ENCODE assay signal across 8 cellular contexts in the genomic region with DNA sequence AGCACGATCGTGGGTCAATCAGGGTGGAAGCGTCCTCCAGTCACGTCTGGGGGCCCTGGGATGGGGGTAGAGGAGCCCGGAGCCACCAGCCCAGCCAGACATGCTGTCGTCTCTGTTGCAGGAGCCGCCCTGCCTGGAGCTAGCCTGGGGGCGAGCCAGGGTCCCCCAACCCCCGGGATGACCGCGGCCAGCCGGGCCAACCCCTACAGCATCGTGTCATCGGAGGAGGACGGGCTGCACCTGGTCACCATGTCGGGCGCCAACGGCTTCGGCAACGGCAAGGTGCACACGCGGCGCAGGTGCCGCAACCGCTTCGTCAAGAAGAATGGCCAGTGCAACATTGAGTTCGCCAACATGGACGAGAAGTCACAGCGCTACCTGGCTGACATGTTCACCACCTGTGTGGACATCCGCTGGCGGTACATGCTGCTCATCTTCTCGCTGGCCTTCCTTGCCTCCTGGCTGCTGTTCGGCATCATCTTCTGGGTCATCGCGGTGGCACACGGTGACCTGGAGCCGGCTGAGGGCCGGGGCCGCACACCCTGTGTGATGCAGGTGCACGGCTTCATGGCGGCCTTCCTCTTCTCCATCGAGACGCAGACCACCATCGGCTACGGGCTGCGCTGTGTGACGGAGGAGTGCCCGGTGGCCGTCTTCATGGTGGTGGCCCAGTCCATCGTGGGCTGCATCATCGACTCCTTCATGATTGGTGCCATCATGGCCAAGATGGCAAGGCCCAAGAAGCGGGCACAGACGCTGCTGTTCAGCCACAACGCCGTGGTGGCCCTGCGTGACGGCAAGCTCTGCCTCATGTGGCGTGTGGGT. TPM values are rescaled to one million over a fixed set of nuclear protein-coding genes. Genes with fewer than 3 reads are reported as not detected.
A peak's percentile ranks its signal among the peaks of the same experiment; 100 is the strongest.
DNase-seq lines count a peak whose midpoint lies in the region; ATAC-seq, FAIRE-seq and TF ChIP-seq lines count a peak whose summit lies in the region.
"Not testable (repeated sequence)": the region's sequence is repeated elsewhere in the genome, so short reads cannot be mapped to it uniquely, and the experiment has no call there.
"Had no signal": no experiment of that assay in that cellular context is flagged by ENCODE, and none has a peak within 500 bp of the region (broad histone marks: within the 10 kb centered on the region; RNA-seq: fewer than 3 reads in every experiment).

No MANE protein-coding gene starts in this region.

- H3K27me3 Mint-ChIP-seq in WTC11 (ENCODE audit: low read depth); activated naive CD8-positive, alpha-beta T cell treated with anti-CD3 and anti-CD28 coated beads, Interleukin-2, amount 10 ng/mL, durations not matched to agents 7 days and 5 days: not testable (repeated sequence)

- not testable (repeated sequence) for H3K27ac Mint-ChIP-seq in WTC11; activated naive CD8-positive, alpha-beta T cell treated with anti-CD3 and anti-CD28 coated beads, Interleukin-2, amount 10 ng/mL, durations not matched to agents 7 days and 5 days

- not testable (repeated sequence) for H3K27me3 ChIP-seq in hepatocyte

- H3K9me3 Mint-ChIP-seq in WTC11; activated naive CD8-positive, alpha-beta T cell treated with anti-CD3 and anti-CD28 coated beads, Interleukin-2, amount 10 ng/mL, durations not matched to agents 7 days and 5 days: not testable (repeated sequence)

- H3K27ac ChIP-seq in hepatocyte, result not testable (repeated sequence)

- DNase-seq in WTC11 (ENCODE audit: low spot score) (peak; percentile 8), cardiac septum (ENCODE audit: low spot score) (peak; percentile 1), hepatocyte (ENCODE audit: low spot score) (peak; percentile 3), mucosa of descending colon (peak in 2 of 3 donors; percentile 21 to 46), posterior vena cava (ENCODE audit: low spot score) (peak; percentile 78)
- peak; percentile 19 for DNase-seq in activated naive CD8-positive, alpha-beta T cell treated with anti-CD3 and anti-CD28 coated beads, Interleukin-2, amount 10 ng/mL, durations not matched to agents 7 days and 5 days
- not testable (repeated sequence) for DNase-seq in urothelium cell line (ENCODE audit: low spot score)

- not testable (repeated sequence) for H3K9me3 ChIP-seq in hepatocyte (ENCODE audit: low read depth); mucosa of descending colon

- H2AFZ ChIP-seq in hepatocyte, result not testable (repeated sequence)

- not testable (repeated sequence) for H3K4me2 ChIP-seq in hepatocyte

- not testable (repeated sequence) for H3K4me3 ChIP-seq in hepatocyte, mucosa of descending colon

- FAIRE-seq in urothelium cell line (lab: Jason Lieb, UNC), result peak; percentile 99

- H3K36me3 Mint-ChIP-seq in WTC11; activated naive CD8-positive, alpha-beta T cell treated with anti-CD3 and anti-CD28 coated beads, Interleukin-2, amount 10 ng/mL, durations not matched to agents 7 days and 5 days: not testable (repeated sequence)

- POLR2A ChIA-PET in WTC11 (lab: Charles Lee); activated naive CD8-positive, alpha-beta T cell treated with anti-CD3 and anti-CD28 coated beads, Interleukin-2, amount 10 ng/mL, durations not matched to agents 7 days and 5 days (lab: Charles Lee): not testable (repeated sequence)

- not testable (repeated sequence) for H3K36me3 ChIP-seq in hepatocyte (replicated peaks; ENCODE audit: insufficient read depth, low read depth); mucosa of descending colon (ENCODE audit: low read depth)

- not testable (repeated sequence) for H4K20me1 ChIP-seq in hepatocyte (ENCODE audit: insufficient read depth, poor library complexity, severe bottlenecking)

- 86% methylated on average over 49 of the region's 58 CpGs for WGBS in hepatocyte (ENCODE audit: low lambda C conversion rate, missing lambda C conversion rate)

- TF ChIP-seq CTCF in WTC11 (IDR thresholded peaks at IDR 0.05); hepatocyte (IDR thresholded peaks at IDR 0.05; ENCODE audit: poor library complexity); mucosa of descending colon (IDR thresholded peaks at IDR 0.05): not testable (repeated sequence)

- H3K9me2 ChIP-seq in hepatocyte (replicated peaks; ENCODE audit: insufficient read depth), result not testable (repeated sequence)

- not testable (repeated sequence) for H3K79me2 ChIP-seq in hepatocyte

- not testable (repeated sequence) for H3K4me1 ChIP-seq in hepatocyte (ENCODE audit: insufficient read depth); mucosa of descending colon (ENCODE audit: low read depth)

- ATAC-seq in WTC11; activated naive CD8-positive, alpha-beta T cell treated with anti-CD3 and anti-CD28 coated beads, Interleukin-2, amount 10 ng/mL, durations not matched to agents 7 days and 5 days (ENCODE audit: low read depth); mucosa of descending colon: not testable (repeated sequence)

- CTCF ChIA-PET in WTC11 (lab: Charles Lee), result not testable (repeated sequence)

- intact Hi-C loops in cardiac septum (cut with DNase I); mucosa of descending colon (cut with DNase I, micrococcal nuclease); posterior vena cava (cut with DNase I): not testable (repeated sequence)

- not testable (repeated sequence) for H3K4me1 Mint-ChIP-seq in WTC11; activated naive CD8-positive, alpha-beta T cell treated with anti-CD3 and anti-CD28 coated beads, Interleukin-2, amount 10 ng/mL, durations not matched to agents 7 days and 5 days

- H3K4me3 Mint-ChIP-seq in WTC11; activated naive CD8-positive, alpha-beta T cell treated with anti-CD3 and anti-CD28 coated beads, Interleukin-2, amount 10 ng/mL, durations not matched to agents 7 days and 5 days: not testable (repeated sequence)

RNA-seq across cellular contexts. Expression of gene KCNJ12, which starts 39.2 kb away (rescaled TPM):
- 2.2 to 2.3 TPM (median 2.3 TPM) in 3 replicates for total RNA-seq in WTC11 (2021)
- not detected for total RNA-seq in activated naive CD8-positive, alpha-beta T cell treated with anti-CD3 and anti-CD28 coated beads, Interleukin-2, amount 10 ng/mL, durations not matched to agents 7 days and 5 days
- total RNA-seq in cardiac septum, result 11.3 TPM
- total RNA-seq in hepatocyte, result 0.73 and 0.88 TPM in 2 replicates
- polyA plus RNA-seq in hepatocyte, result 0.15 and 0.18 TPM in 2 replicates
- 1 to 10 TPM in 2 of 3 donors, under 1 TPM in 1; 0.67 to 1.9 (median 1.1) TPM for total RNA-seq in mucosa of descending colon
- total RNA-seq in posterior vena cava, result 1 to 10 TPM; 6.8 to 6.9 TPM
- polyA plus RNA-seq: CD4-positive, CD25-positive, alpha-beta regulatory T cell had no signal
